ENCODE assay signal across 8 cellular contexts in genomic region chr17:42659079-42659931, GRCh38. TPM values are rescaled to one million over a fixed set of nuclear protein-coding genes. Genes with fewer than 3 reads are reported as not detected.
DNase-seq lines count a peak whose midpoint lies in the region; ATAC-seq, FAIRE-seq and TF ChIP-seq lines count a peak whose summit lies in the region.

TUBG2 (plus strand) TSS chr17:42659284; CDS start chr17:42659504, 220 bp downstream.

- TF ChIP-seq POLR2A in GM19099 (IDR thresholded peaks at IDR 0.05; ENCODE audit: extremely low read depth, insufficient read length, low read depth), result peak; percentile 77
- peak; percentile 85 for TF ChIP-seq POLR2A in prostate gland (IDR thresholded peaks at IDR 0.05)

- no peaks in the 10 kb centered on the region for H3K36me3 ChIP-seq in prostate gland

- H3K36me3 Mint-ChIP-seq in T-helper 1 cell treated with Interleukin-12 subunit alpha and Interleukin-12 subunit beta and Interleukin-4 antibody, amounts not matched to agents 30 μg/mL and 1 μg/mL, for 36 hours (ENCODE audit: low read depth), result peaks cover 3% of the 10 kb centered on the region

- H3K27ac Mint-ChIP-seq in T-helper 1 cell treated with Interleukin-12 subunit alpha and Interleukin-12 subunit beta and Interleukin-4 antibody, amounts not matched to agents 30 μg/mL and 1 μg/mL, for 36 hours, result peak within 1 kb of the TSS; percentile 52

- peak within 1 kb of the TSS; percentile 79 to 82 for H3K27ac ChIP-seq in prostate gland

- H3K9me3 Mint-ChIP-seq in T-helper 1 cell treated with Interleukin-12 subunit alpha and Interleukin-12 subunit beta and Interleukin-4 antibody, amounts not matched to agents 30 μg/mL and 1 μg/mL, for 36 hours, result no peaks in the 10 kb centered on the region

- H3K4me1 Mint-ChIP-seq in T-helper 1 cell treated with Interleukin-12 subunit alpha and Interleukin-12 subunit beta and Interleukin-4 antibody, amounts not matched to agents 30 μg/mL and 1 μg/mL, for 36 hours (ENCODE audit: low read depth), result peaks cover 17% of the 10 kb centered on the region

- H3K4me1 ChIP-seq in prostate gland (replicated peaks), result no peaks in the 10 kb centered on the region

- H3K4me3 Mint-ChIP-seq in T-helper 1 cell treated with Interleukin-12 subunit alpha and Interleukin-12 subunit beta and Interleukin-4 antibody, amounts not matched to agents 30 μg/mL and 1 μg/mL, for 36 hours, result peak within 1 kb of the TSS; percentile 84

- H3K9me3 ChIP-seq in prostate gland, result no peaks in the 10 kb centered on the region

- DNase-seq in AG08395 (ENCODE audit: low spot score) (peak; percentile 98), NCI-H1436 (lab: John Stamatoyannopoulos, UW) (peak; percentile 95), anterior cingulate cortex (lab: John Stamatoyannopoulos, UW) (peak; percentile 40 to 93 (median 83)), left ventricle myocardium superior (peak; percentile 93), prostate gland (ENCODE audit: low spot score) (peak; percentile 81), urothelium cell line (ENCODE audit: low spot score) (peak; percentile 22)

- TF ChIP-seq CTCF in prostate gland (IDR thresholded peaks at IDR 0.05), result peak in 1 of 4 experiments; percentile 16

- H3K4me3 ChIP-seq in prostate gland, result peak within 1 kb of the TSS; percentile 52 to 54

- WGBS in prostate gland, result under 1% methylated on average over 51 of the region's 59 CpGs

- H3K27me3 ChIP-seq in prostate gland (replicated peaks; ENCODE audit: insufficient read depth), result no peaks in the 10 kb centered on the region

- no peak for FAIRE-seq in urothelium cell line (lab: Jason Lieb, UNC)

- H3K27me3 Mint-ChIP-seq in T-helper 1 cell treated with Interleukin-12 subunit alpha and Interleukin-12 subunit beta and Interleukin-4 antibody, amounts not matched to agents 30 μg/mL and 1 μg/mL, for 36 hours (ENCODE audit: low read depth), result peaks cover 10% of the 10 kb centered on the region

- intact Hi-C loops in left ventricle myocardium superior (cut with micrococcal nuclease), result no loop called here
- intact Hi-C loops in prostate gland (cut with DNase I), result loop anchor here (5.0 kb wide), 1 partner anchor 52 kb away; the partner anchor contains the start of genes RETREG3 and TUBG1

- peak; percentile 96 for ATAC-seq in left ventricle myocardium superior

RNA-seq across cellular contexts. Expression of gene TUBG2, which starts in this region (rescaled TPM):
- total RNA-seq in left ventricle myocardium superior (17.1 TPM), prostate gland (10 to 100 TPM; 36.8 to 57.7 TPM)

Comparison
In these comparisons a context has a peak if more than half of its experiments do, and no peak if none do; other contexts are left out.
1. Peak in every context shown above with its lines: DNase-seq, ATAC-seq, H3K4me3 ChIP-seq and H3K27ac ChIP-seq.
2. DNase-seq: peak in every context shown above with its lines; median percentile 98 in AG08395; 95 in NCI-H1436; 93 in left ventricle myocardium superior; 83 in anterior cingulate cortex; 81 in prostate gland; 22 in urothelium cell line.